21 cellular contexts compared by ENCODE assay signal in the genomic region with DNA sequence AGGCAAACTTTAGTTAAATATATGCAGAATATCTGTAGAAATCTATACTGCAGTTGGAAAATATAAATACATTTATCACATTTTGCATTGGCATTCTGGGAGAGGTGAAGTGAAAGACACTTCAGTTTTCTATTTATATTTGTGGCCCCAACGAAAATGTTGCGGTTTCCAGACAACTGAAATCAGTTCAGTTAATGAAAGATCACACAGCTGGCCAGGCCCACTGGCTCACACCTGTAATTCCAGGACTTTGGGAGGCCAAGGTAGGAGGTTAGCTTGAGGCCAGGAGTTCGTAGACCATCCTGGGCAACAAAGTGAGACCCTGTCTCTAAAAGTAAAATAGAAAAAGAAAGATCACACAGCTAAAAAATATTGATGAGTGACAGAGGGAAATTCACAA. TPM values are rescaled to one million over a fixed set of nuclear protein-coding genes. Genes with fewer than 3 reads are reported as not detected.
A peak's percentile ranks its signal among the peaks of the same experiment; 100 is the strongest.
DNase-seq lines count a peak whose midpoint lies in the region; ATAC-seq and TF ChIP-seq lines count a peak whose summit lies in the region.
"Had no signal": no experiment of that assay in that cellular context is flagged by ENCODE, and none has a peak within 500 bp of the region (broad histone marks: within the 10 kb centered on the region; RNA-seq: fewer than 3 reads in every experiment).

No MANE protein-coding gene starts in this region.

- H3K4me2 ChIP-seq in mammary epithelial cell (ENCODE audit: insufficient read depth, low read depth, low read length) (no peak overlapping the region), mesendoderm (ENCODE audit: low read length) (no peak overlapping the region)
- H3K4me2 ChIP-seq: PC-9 had no signal

- H3K79me2 ChIP-seq in mammary epithelial cell (ENCODE audit: insufficient read depth, low read length), result no peaks in the 10 kb centered on the region
- H3K79me2 ChIP-seq in mesendoderm (ENCODE audit: control insufficient read depth, insufficient read depth, low read length), result no peaks in the 10 kb centered on the region
- H3K79me2 ChIP-seq: parathyroid adenoma had no signal

- H3K56ac ChIP-seq in mesendoderm (ENCODE audit: low read length), result no peak overlapping the region

- H3K27me3 ChIP-seq in mammary epithelial cell (ENCODE audit: insufficient read depth, low read length) (no peaks in the 10 kb centered on the region), mesendoderm (ENCODE audit: insufficient read depth, low read length, poor library complexity) (no peaks in the 10 kb centered on the region)

- H3K23ac ChIP-seq in mesendoderm (ENCODE audit: low read length), result no peak overlapping the region

- H3K4ac ChIP-seq in mesendoderm (ENCODE audit: low read depth, low read length), result no peak overlapping the region

- dilution Hi-C loops in mammary epithelial cell (cut with HindIII; ENCODE audit: low sequenced_read_pairs), result no loop called here

- CTCF ChIA-PET in mammary epithelial cell (lab: Charles Lee; ENCODE audit: low non-redundant PET), result no interaction called here

- no peak for TF ChIP-seq CTCF in mammary epithelial cell (conservative IDR thresholded peaks at IDR 0.05 in 1 of 2, IDR thresholded peaks at IDR 0.05 in 1 of 2; ENCODE audit: extremely low read depth in 1 of 2, insufficient read depth in 1 of 2, low read depth in 1 of 2, low read length in 2 of 2)

- 85% methylated on average over 3 of the region's 3 CpGs for WGBS in mammary epithelial cell (ENCODE audit: low coverage, missing lambda C conversion rate)
- no CpG with 5 or more reads among the region's 3 CpGs for WGBS in mesendoderm (ENCODE audit: extremely low coverage, insufficient coverage, low lambda C conversion rate)

- H3K4me3 ChIP-seq in mammary epithelial cell (replicated peaks in 1 of 3; ENCODE audit: insufficient read depth in 1 of 3, low read depth in 2 of 3, low read length in 3 of 3), result no peak overlapping the region
- H3K4me3 ChIP-seq in mesendoderm (ENCODE audit: low read length), result no peak overlapping the region
- H3K4me3 ChIP-seq: PC-9, skin epidermis, thoracic aorta had no signal

- no peak overlapping the region for H2AK5ac ChIP-seq in mesendoderm (ENCODE audit: low read length)

- DNase-seq in NCI-H526 treated with DMSO at 0.1 percent for 48 hours (lab: John Stamatoyannopoulos, UW), result peak; percentile 70
- DNase-seq in amygdala (lab: John Stamatoyannopoulos, UW), result no peak
- DNase-seq in mammary epithelial cell, result no peak
- DNase-seq in activated naive CD4-positive, alpha-beta T cell (lab: John Stamatoyannopoulos, UW), result no peak
- DNase-seq in mesendoderm, result no peak
- DNase-seq: activated CD4-positive, alpha-beta T cell treated with anti-CD3 and anti-CD28 coated beads for 36 hours; activated CD8-positive, alpha-beta memory T cell treated with anti-CD3 and anti-CD28 coated beads, Interleukin-2, amount 50 U/mL, for 4 hours; activated effector memory CD4-positive, alpha-beta T cell treated with anti-CD3 and anti-CD28 coated beads, Interleukin-2, amount 50 U/mL, for 16 hours; effector memory CD4-positive, alpha-beta T cell; glutamatergic neuron; naive thymus-derived CD4-positive, alpha-beta T cell; NCI-H1048; NCI-H2081 treated with DMSO at 0.1 percent for 48 hours; NCI-H524; PC-9 had no signal

- no peak overlapping the region for H2BK5ac ChIP-seq in mesendoderm (ENCODE audit: low read length)

- H4K8ac ChIP-seq in mesendoderm (ENCODE audit: low read depth, low read length), result no peak overlapping the region

- no peak overlapping the region for H2BK120ac ChIP-seq in mesendoderm (ENCODE audit: low read depth, low read length)

- ATAC-seq in GM18867 (IDR thresholded peaks at IDR 0.05; ENCODE audit: unreplicated experiment) (peak; percentile 74), GM21529 (IDR thresholded peaks at IDR 0.05; ENCODE audit: unreplicated experiment) (peak; percentile 72), HG03095 (IDR thresholded peaks at IDR 0.05; ENCODE audit: unreplicated experiment) (peak; percentile 86)
- ATAC-seq: activated CD4-positive, alpha-beta T cell treated with anti-CD3 and anti-CD28 coated beads for 36 hours; naive thymus-derived CD4-positive, alpha-beta T cell had no signal

- H3K18ac ChIP-seq in mesendoderm (ENCODE audit: low read length), result no peak overlapping the region

- in situ Hi-C loops in mammary epithelial cell (cut with MboI; ENCODE audit: low sequenced_read_pairs in 2 of 2), result no loop called here

- H3K27ac ChIP-seq in mammary epithelial cell (ENCODE audit: insufficient read depth, low read depth, low read length) (no peak overlapping the region), mesendoderm (ENCODE audit: low read depth, low read length) (no peak overlapping the region)
- H3K27ac ChIP-seq: parathyroid adenoma, PC-9, skin epidermis, thoracic aorta had no signal

- H3K36me3 ChIP-seq in mammary epithelial cell (ENCODE audit: insufficient read depth, low read length) (no peaks in the 10 kb centered on the region), mesendoderm (ENCODE audit: control insufficient read depth, insufficient read depth, low read length) (no peaks in the 10 kb centered on the region)
- H3K36me3 ChIP-seq: thoracic aorta had no signal

- intact Hi-C loops in mammary epithelial cell (cut with micrococcal nuclease), result no loop called here

- no peak overlapping the region for H3K9ac ChIP-seq in mammary epithelial cell (ENCODE audit: insufficient read depth, low read length)
- no peak overlapping the region for H3K9ac ChIP-seq in mesendoderm (ENCODE audit: low read length)
- H3K9ac ChIP-seq: parathyroid adenoma had no signal

- H3K4me1 ChIP-seq in mammary epithelial cell (ENCODE audit: insufficient read depth, low read length) (no peaks in the 10 kb centered on the region), mesendoderm (ENCODE audit: control insufficient read depth, low read depth, low read length) (no peaks in the 10 kb centered on the region)
- H3K4me1 ChIP-seq: parathyroid adenoma had no signal

- H4K20me1 ChIP-seq in mammary epithelial cell (ENCODE audit: insufficient read depth, low read length), result no peaks in the 10 kb centered on the region

- no peak overlapping the region for H2AFZ ChIP-seq in mammary epithelial cell (ENCODE audit: low read depth, low read length)
- H2AFZ ChIP-seq: parathyroid adenoma, PC-9 had no signal

- no TSS peak for BruUV-seq in mammary epithelial cell (replicated peaks; lab: Mats Ljungman, UMichigan)

- no peak overlapping the region for H2BK15ac ChIP-seq in mesendoderm (replicated peaks; ENCODE audit: low read depth)

- no peaks in the 10 kb centered on the region for H3K79me1 ChIP-seq in mesendoderm (ENCODE audit: low read length)

- no peak overlapping the region for H4K5ac ChIP-seq in mesendoderm (ENCODE audit: low read length)

- no peaks in the 10 kb centered on the region for H3K9me3 ChIP-seq in mammary epithelial cell (replicated peaks; ENCODE audit: insufficient read depth, low read length)
- H3K9me3 ChIP-seq: thoracic aorta had no signal

RNA-seq across cellular contexts. Expression of a gene that starts 11.9 kb away (rescaled TPM):
- total RNA-seq in mammary epithelial cell, result 10 to 100 TPM; 50.7 to 54.8 TPM
- polyA plus RNA-seq in mammary epithelial cell, result 18.1 TPM
- polyA minus RNA-seq in mammary epithelial cell, result 28.5 TPM
- 18.2 TPM for polyA plus RNA-seq in mesendoderm (2013, experiment 1 of 2)
- polyA plus RNA-seq in mesendoderm (2013, experiment 2 of 2), result 19.6 TPM
